Comparison of ENCODE assay signal across 24 cellular contexts in genomic region chr3:23937296-23937695, GRCh38.
"Had no signal": no experiment of that assay in that cellular context is flagged by ENCODE, and none has a peak within 500 bp of the region (broad histone marks: within the 10 kb centered on the region; RNA-seq: fewer than 3 reads in every experiment).

No MANE protein-coding gene starts in this region.

- H3K4me3 ChIP-seq: colonic mucosa, lower lobe of right lung, prostate gland, right atrium auricular region, sigmoid colon, thoracic aorta, tibial nerve, upper lobe of right lung, uterus had no signal

- ATAC-seq: left colon; left ventricle myocardium superior; lower lobe of right lung; naive thymus-derived CD8-positive, alpha-beta T cell; stimulated activated naive B cell treated with anti-CD40 and anti-IgM and Interleukin-4, amounts not matched to agents 10 μg/mL and 1 μg/mL and 100 μg/mL, for 72 hours; upper lobe of right lung had no signal

- H3K4me1 ChIP-seq: colonic mucosa, lower lobe of right lung, prostate gland, right atrium auricular region, sigmoid colon, tibial nerve, upper lobe of right lung, uterus had no signal

- H3K27me3 ChIP-seq: colonic mucosa, right atrium auricular region, sigmoid colon, tibial nerve, upper lobe of right lung, uterus had no signal

- H3K27ac ChIP-seq: colonic mucosa, lower lobe of right lung, prostate gland, right atrium auricular region, sigmoid colon, thoracic aorta, tibial nerve, upper lobe of right lung, uterus had no signal

- H3K36me3 ChIP-seq: colonic mucosa, lower lobe of right lung, prostate gland, right atrium auricular region, sigmoid colon, thoracic aorta, tibial nerve, upper lobe of right lung, uterus had no signal

- DNase-seq: colonic mucosa; effector memory CD4-positive, alpha-beta T cell; hypothalamus; immature natural killer cell; islet precursor cell; kidney glomerular epithelial cell; left colon; left ventricle myocardium superior; lower lobe of right lung; naive thymus-derived CD8-positive, alpha-beta T cell; nephron progenitor cell; nucleus accumbens; sigmoid colon; stimulated activated CD4-positive, alpha-beta T cell treated with anti-CD3 and anti-CD28 coated beads, Interleukin-2, amount 100 ng/mL, for 24 hours; stimulated activated CD4-positive, alpha-beta T cell treated with anti-CD3 and anti-CD28 coated beads, Interleukin-4, amount 100 ng/mL, for 24 hours; stimulated activated naive B cell treated with anti-CD40 and anti-IgM and Interleukin-4, amounts not matched to agents 10 μg/mL and 1 μg/mL and 100 μg/mL, for 72 hours; upper lobe of right lung; uterus had no signal

- H3K9me3 ChIP-seq: colonic mucosa, lower lobe of right lung, prostate gland, right atrium auricular region, sigmoid colon, thoracic aorta, upper lobe of right lung, uterus had no signal

- FAIRE-seq: endometrium, frontal cortex had no signal
